16 cellular contexts compared by ENCODE assay signal in genomic region chr5:132430736-132431135, GRCh38. TPM values are rescaled to one million over a fixed set of nuclear protein-coding genes. Genes with fewer than 3 reads are reported as not detected.
DNase-seq lines count a peak whose midpoint lies in the region; ATAC-seq and TF ChIP-seq lines count a peak whose summit lies in the region.
"Had no signal": no experiment of that assay in that cellular context is flagged by ENCODE, and none has a peak within 500 bp of the region (broad histone marks: within the 10 kb centered on the region; RNA-seq: fewer than 3 reads in every experiment).

No MANE protein-coding gene starts in this region.

- no peak for DNase-seq in IMR-90
- DNase-seq in PC-3, result no peak
- DNase-seq: central memory CD4-positive, alpha-beta T cell; KG1; NCI-H146; NCI-H526; stimulated activated CD4-positive, alpha-beta T cell treated with anti-CD3 and anti-CD28 coated beads, Interleukin-12 subunit alpha, Interleukin-12 subunit beta, amount 100 ng/mL, for 4 hours; substantia nigra; T-helper 1 cell had no signal

- H2AK9ac ChIP-seq in IMR-90 (replicated peaks; ENCODE audit: low read depth, low read length, poor library complexity), result no peak overlapping the region

- dilution Hi-C loops in IMR-90 (cut with HindIII; ENCODE audit: low sequenced_read_pairs, unreplicated experiment), result no loop called here

- no peak overlapping the region for H2AFZ ChIP-seq in IMR-90 (replicated peaks; ENCODE audit: low read length, poor library complexity)
- no peak overlapping the region for H2AFZ ChIP-seq in PC-3 (ENCODE audit: low read length)

- CTCF ChIA-PET in IMR-90 (lab: Yijun Ruan, JAX) (no interaction called here), PC-3 (lab: Charles Lee) (no interaction called here)

- peak overlapping the region; percentile 92 for H3K27ac Mint-ChIP-seq in activated T-helper 17 cell treated with anti-CD3 and anti-CD28 coated beads, Interleukin-2, amount 50 U/mL, for 72 hours

- 90% methylated on average over 1 of the region's 3 CpGs; no CpG with 5 or more reads in 1 of the 2 experiments for WGBS in IMR-90 (ENCODE audit: extremely low coverage in 2 of 2, insufficient read length in 1 of 2), 2 experiments

- ATAC-seq in IMR-90 (ENCODE audit: low read depth) (no peak), HG02588 (IDR thresholded peaks at IDR 0.05; ENCODE audit: unreplicated experiment) (no peak), PC-3 (no peak), GM21717 (IDR thresholded peaks at IDR 0.05; ENCODE audit: unreplicated experiment) (no peak), GM19452 (IDR thresholded peaks at IDR 0.05; ENCODE audit: unreplicated experiment) (no peak)
- no peak for ATAC-seq in activated T-helper 17 cell treated with anti-CD3 and anti-CD28 coated beads, Interleukin-2, amount 50 U/mL, for 72 hours (replicated peaks)

- BruUV-seq in IMR-90 (replicated peaks; lab: Mats Ljungman, UMichigan), result no TSS peak
- BruUV-seq in PC-3 (replicated peaks; lab: Mats Ljungman, UMichigan), result no TSS peak

- H3K79me2 ChIP-seq in PC-3 (ENCODE audit: low read length), result 0 out of 2 replicates have a peak, but pooled peaks cover 5% of the 10 kb centered on the region

- peaks cover 17 to 62% of the 10 kb centered on the region in 2 experiments; a peak in 3 of 4 replicates for H3K79me1 ChIP-seq in IMR-90 (ENCODE audit: low read depth in 1 of 2, low read length in 2 of 2)

- H4K20me1 ChIP-seq in BLaER1 treated with 17β-estradiol and CSF1 and Interleukin-3, amounts not matched to agents 10 nM and 100 nM, result no peaks in the 10 kb centered on the region
- no peaks in the 10 kb centered on the region; the same call in 1 of the 2 replicates for H4K20me1 ChIP-seq in IMR-90 (ENCODE audit: insufficient read depth, low read length)
- H4K20me1 ChIP-seq in PC-3 (ENCODE audit: low read length), result no peaks in the 10 kb centered on the region

- POLR2A ChIA-PET in IMR-90 (lab: Charles Lee; ENCODE audit: unreplicated experiment), result no interaction called here
- POLR2A ChIA-PET in PC-3 (lab: Charles Lee; ENCODE audit: unreplicated experiment), result no interaction called here

- TF ChIP-seq CTCF in IMR-90 (conservative IDR thresholded peaks at IDR 0.05; ENCODE audit: low read depth, low read length) (no peak), PC-3 (conservative IDR thresholded peaks at IDR 0.05; ENCODE audit: low read depth, low read length) (no peak)

- H4K91ac ChIP-seq in IMR-90 (ENCODE audit: insufficient read depth, low read depth, low read length), result peak overlapping the region; percentile 30; the same call in 1 of the 2 replicates

- H3K9ac ChIP-seq in BLaER1 treated with 17β-estradiol and CSF1 and Interleukin-3, amounts not matched to agents 10 nM and 100 nM, result peak overlapping the region in 6 of 11 experiments; percentile 91 to 99 (median 99); a peak in 11 of 22 replicates
- no peak overlapping the region for H3K9ac ChIP-seq in IMR-90 (ENCODE audit: low read depth, low read length)
- no peak overlapping the region for H3K9ac ChIP-seq in PC-3 (ENCODE audit: low read length)

- peak overlapping the region; percentile 43; the same call in 1 of the 3 replicates for H2BK15ac ChIP-seq in IMR-90 (ENCODE audit: low read depth, low read length)

- no peaks in the 10 kb centered on the region for H3K9me3 Mint-ChIP-seq in activated T-helper 17 cell treated with anti-CD3 and anti-CD28 coated beads, Interleukin-2, amount 50 U/mL, for 72 hours

- H3K9me3 ChIP-seq in BLaER1 treated with 17β-estradiol and CSF1 and Interleukin-3, amounts not matched to agents 10 nM and 100 nM (replicated peaks in 1 of 11), result no peaks in the 10 kb centered on the region
- H3K9me3 ChIP-seq in IMR-90 (ENCODE audit: control insufficient read depth, insufficient read depth, low read length) (no peaks in the 10 kb centered on the region), muscle layer of duodenum (ENCODE audit: control insufficient read depth in 1 of 2, low read length in 2 of 2) (no peaks in the 10 kb centered on the region), PC-3 (ENCODE audit: low read length) (no peaks in the 10 kb centered on the region)
- H3K9me3 ChIP-seq: HAP-1 had no signal

- TF ChIP-seq RAD21 in IMR-90 (IDR thresholded peaks at IDR 0.05; ENCODE audit: low read length), result no peak

- H3K36me3 ChIP-seq in BLaER1 treated with 17β-estradiol and CSF1 and Interleukin-3, amounts not matched to agents 10 nM and 100 nM, result peaks cover 0 to 46% (median 15%) of the 10 kb centered on the region in 11 experiments; a peak in 12 of 22 replicates
- no peaks in the 10 kb centered on the region for H3K36me3 ChIP-seq in IMR-90 (ENCODE audit: control insufficient read depth, insufficient read depth, low read length)
- H3K36me3 ChIP-seq in muscle layer of duodenum (ENCODE audit: control insufficient read depth in 1 of 2, insufficient read depth in 2 of 2, low read length in 2 of 2), result peaks cover 0 to 12% of the 10 kb centered on the region in 2 donors
- H3K36me3 ChIP-seq in PC-3 (ENCODE audit: low read depth, low read length), result no peaks in the 10 kb centered on the region
- H3K36me3 ChIP-seq: HAP-1 had no signal

- peak overlapping the region in 9 of 11 experiments; percentile 98 to 100 (median 100); a peak in 18 of 22 replicates for H3K27ac ChIP-seq in BLaER1 treated with 17β-estradiol and CSF1 and Interleukin-3, amounts not matched to agents 10 nM and 100 nM
- H3K27ac ChIP-seq in IMR-90 (ENCODE audit: insufficient read depth, low read length), result no peak overlapping the region
- H3K27ac ChIP-seq in muscle layer of duodenum (ENCODE audit: low read length), result peak overlapping the region; percentile 32
- no peak overlapping the region for H3K27ac ChIP-seq in PC-3 (ENCODE audit: low read length)

- intact Hi-C loops in IMR-90 (cut with micrococcal nuclease) (no loop called here), PC-3 (cut with micrococcal nuclease) (no loop called here)

- H3K4ac ChIP-seq in IMR-90 (ENCODE audit: low read depth, low read length), result peak overlapping the region; percentile 52; the same call in 1 of the 2 replicates

- H3K4me3 Mint-ChIP-seq in activated T-helper 17 cell treated with anti-CD3 and anti-CD28 coated beads, Interleukin-2, amount 50 U/mL, for 72 hours, result peak overlapping the region; percentile 87

- peaks cover 87 to 98% (median 92%) of the 10 kb centered on the region in 10 experiments for H3K4me1 ChIP-seq in BLaER1 treated with 17β-estradiol and CSF1 and Interleukin-3, amounts not matched to agents 10 nM and 100 nM
- peaks cover 39% of the 10 kb centered on the region for H3K4me1 ChIP-seq in IMR-90 (ENCODE audit: control insufficient read depth, insufficient read depth, low read length)
- peaks cover 67 to 69% of the 10 kb centered on the region in 2 donors for H3K4me1 ChIP-seq in muscle layer of duodenum (ENCODE audit: control insufficient read depth in 1 of 2, insufficient read depth in 2 of 2, low read length in 2 of 2)
- peaks cover 39% of the 10 kb centered on the region for H3K4me1 ChIP-seq in PC-3 (ENCODE audit: insufficient read depth, low read length)
- H3K4me1 ChIP-seq: HAP-1 had no signal

- no peak overlapping the region for H2BK120ac ChIP-seq in IMR-90 (ENCODE audit: low read depth, low read length)

- H3K4me2 ChIP-seq in BLaER1 treated with 17β-estradiol and CSF1 and Interleukin-3, amounts not matched to agents 10 nM and 100 nM, result peak overlapping the region; percentile 89 to 99 (median 93); a peak in 21 of 22 replicates
- no peak overlapping the region for H3K4me2 ChIP-seq in IMR-90 (ENCODE audit: low read depth, low read length)
- no peak overlapping the region for H3K4me2 ChIP-seq in PC-3 (ENCODE audit: low read length)

- no peak overlapping the region for H2AK5ac ChIP-seq in IMR-90 (ENCODE audit: low read depth, low read length)

- H3F3A ChIP-seq in PC-3 (ENCODE audit: low read length, unreplicated experiment), result no peaks in the 10 kb centered on the region

- no peak overlapping the region for H2BK20ac ChIP-seq in IMR-90 (ENCODE audit: low read depth, low read length)

- no peak for TF ChIP-seq POLR2A in IMR-90 (IDR thresholded peaks at IDR 0.05; ENCODE audit: low read depth, low read length)

- H3K4me3 ChIP-seq in BLaER1 treated with 17β-estradiol and CSF1 and Interleukin-3, amounts not matched to agents 10 nM and 100 nM, result no peak overlapping the region
- H3K4me3 ChIP-seq in IMR-90 (ENCODE audit: insufficient read depth, low read depth, low read length) (no peak overlapping the region), muscle layer of duodenum (ENCODE audit: low read depth in 1 of 2, low read length in 2 of 2) (no peak overlapping the region), PC-3 (ENCODE audit: low read length) (no peak overlapping the region)
- H3K4me3 ChIP-seq: HAP-1 had no signal

- H3K23ac ChIP-seq in IMR-90 (ENCODE audit: low read depth, low read length), result no peak overlapping the region

- no peak overlapping the region for H3K18ac ChIP-seq in IMR-90 (ENCODE audit: low read depth, low read length)

- H3K9me1 ChIP-seq in IMR-90 (ENCODE audit: insufficient read depth, low read length), result peaks cover 35% of the 10 kb centered on the region

- no peaks in the 10 kb centered on the region for H3K27me3 Mint-ChIP-seq in activated T-helper 17 cell treated with anti-CD3 and anti-CD28 coated beads, Interleukin-2, amount 50 U/mL, for 72 hours

- no peaks in the 10 kb centered on the region for H3K9me2 ChIP-seq in PC-3 (replicated peaks; ENCODE audit: low read length)

- H4K8ac ChIP-seq in IMR-90 (ENCODE audit: low read depth in 2 of 2, low read length in 2 of 2), result no peak overlapping the region

- H2BK5ac ChIP-seq in IMR-90 (ENCODE audit: low read depth, low read length, poor library complexity, severe bottlenecking), result no peak overlapping the region

- peaks cover 79% of the 10 kb centered on the region for H3K4me1 Mint-ChIP-seq in activated T-helper 17 cell treated with anti-CD3 and anti-CD28 coated beads, Interleukin-2, amount 50 U/mL, for 72 hours

- H3K14ac ChIP-seq in IMR-90 (replicated peaks; ENCODE audit: low read depth, low read length), result no peak overlapping the region

- in situ Hi-C loops in IMR-90 (cut with MboI; ENCODE audit: low sequenced_read_pairs), result no loop called here

- no peaks in the 10 kb centered on the region for H3K27me3 ChIP-seq in BLaER1 treated with 17β-estradiol and CSF1 and Interleukin-3, amounts not matched to agents 10 nM and 100 nM
- H3K27me3 ChIP-seq in IMR-90 (ENCODE audit: control insufficient read depth, insufficient read depth, low read length) (no peaks in the 10 kb centered on the region), muscle layer of duodenum (ENCODE audit: low read depth, low read length) (no peaks in the 10 kb centered on the region), PC-3 (ENCODE audit: low read length) (no peaks in the 10 kb centered on the region)

- H3K36me3 Mint-ChIP-seq in activated T-helper 17 cell treated with anti-CD3 and anti-CD28 coated beads, Interleukin-2, amount 50 U/mL, for 72 hours (ENCODE audit: low read depth), result peaks cover 57% of the 10 kb centered on the region

- no peak overlapping the region for H3K56ac ChIP-seq in IMR-90 (ENCODE audit: extremely low read depth, insufficient read depth, low read length)

- no peak overlapping the region for H4K5ac ChIP-seq in IMR-90 (ENCODE audit: low read depth, low read length)

RNA-seq across cellular contexts. Expression of gene IRF1, which starts 59.8 kb away (rescaled TPM):
- total RNA-seq in IMR-90 (2012; rRNA removed) (6.9 and 11.1 TPM in 2 replicates), PC-3 (2014; rRNA removed) (21.1 and 23.1 TPM in 2 replicates)
- 16.5 and 18.9 TPM in 2 replicates for polyA plus RNA-seq in IMR-90 (2012; rRNA removed)
- polyA plus RNA-seq in IMR-90 (2012; cell fraction: cytosol; rRNA removed), result 13.2 and 15.9 TPM in 2 replicates
- polyA plus RNA-seq in IMR-90 (2012; cell fraction: nucleus; rRNA removed; ENCODE audit: low replicate concordance), result 25.7 and 30.6 TPM in 2 replicates
- total RNA-seq in activated T-helper 17 cell treated with anti-CD3 and anti-CD28 coated beads, Interleukin-2, amount 50 U/mL, for 72 hours, result 100 to 1,000 TPM; 125 to 174 TPM

Comparison
In these comparisons a context has a peak if more than half of its experiments do, and no peak if none do; other contexts are left out.
1. H3K27ac ChIP-seq: peak in BLaER1 treated with 17β-estradiol and CSF1 and Interleukin-3, amounts not matched to agents 10 nM and 100 nM (9 of 11) and muscle layer of duodenum (single experiment); none in IMR-90 (single experiment) and PC-3 (single experiment).
2. H3K4me2 ChIP-seq: peak in BLaER1 treated with 17β-estradiol and CSF1 and Interleukin-3, amounts not matched to agents 10 nM and 100 nM (11 of 11); none in IMR-90 (single experiment) and PC-3 (single experiment).
3. H3K9ac ChIP-seq: peak in BLaER1 treated with 17β-estradiol and CSF1 and Interleukin-3, amounts not matched to agents 10 nM and 100 nM (6 of 11); none in IMR-90 (single experiment) and PC-3 (single experiment).